In the genomic region with DNA sequence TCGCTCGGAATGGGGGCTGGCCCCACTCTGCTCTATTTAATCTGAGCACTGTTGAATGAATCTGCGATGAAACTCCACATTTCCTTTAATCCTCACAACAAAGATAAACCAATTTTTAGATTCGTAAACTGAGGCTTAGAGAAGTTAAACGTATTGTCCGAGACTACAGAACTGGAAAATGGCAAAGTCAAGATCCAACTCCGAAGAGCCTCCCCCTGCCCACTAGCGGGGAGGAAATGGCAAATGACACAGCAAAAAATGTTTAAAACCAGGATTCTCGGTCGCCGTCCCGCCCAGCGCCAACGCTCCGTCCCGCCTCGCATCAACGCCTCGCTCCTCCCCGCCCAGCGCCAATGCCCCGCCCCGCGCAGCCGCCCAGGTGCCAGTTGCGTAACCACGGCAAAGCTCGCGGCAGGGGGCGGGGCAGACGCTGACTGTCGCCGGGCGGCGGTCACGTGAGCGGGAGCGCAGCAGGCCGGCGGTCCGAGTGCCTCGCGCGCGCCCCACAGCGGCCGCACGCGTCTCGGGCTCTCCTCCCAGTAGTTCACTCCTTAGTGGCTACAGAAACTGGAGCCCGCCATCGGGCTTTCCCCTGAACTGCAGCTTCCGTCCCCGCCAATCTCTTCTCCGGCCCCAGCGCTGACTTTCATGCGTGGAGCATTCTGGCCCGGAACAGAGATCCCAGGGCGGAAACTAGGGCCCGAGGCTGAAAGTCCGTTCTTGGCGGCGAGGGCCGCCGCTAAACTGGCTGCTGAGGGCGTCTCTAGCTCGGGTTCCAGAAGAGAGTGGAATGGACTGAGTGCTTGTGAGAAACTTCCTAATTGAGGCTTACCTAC, we compare ENCODE assay signal across 8 cellular contexts. TPM values are rescaled to one million over a fixed set of nuclear protein-coding genes. Genes with fewer than 3 reads are reported as not detected.
A peak's percentile ranks its signal among the peaks of the same experiment; 100 is the strongest.
DNase-seq lines count a peak whose midpoint lies in the region; ATAC-seq and TF ChIP-seq lines count a peak whose summit lies in the region.

No MANE protein-coding gene starts in this region.

- no peaks in the 10 kb centered on the region for H4K20me1 ChIP-seq in smooth muscle cell (ENCODE audit: low read depth)

- no peaks in the 10 kb centered on the region for H3F3A ChIP-seq in smooth muscle cell (ENCODE audit: low read depth)

- no peaks in the 10 kb centered on the region for H3K27me3 ChIP-seq in breast epithelium
- no peaks in the 10 kb centered on the region for H3K27me3 ChIP-seq in smooth muscle cell (ENCODE audit: low read depth)

- 6% methylated on average over 49 of the region's 67 CpGs for WGBS in smooth muscle cell (ENCODE audit: low lambda C conversion rate)

- TF ChIP-seq POLR2A in breast epithelium (IDR thresholded peaks at IDR 0.05) = peak; percentile 43

- H3K4me1 ChIP-seq in breast epithelium (peaks cover 0 to 3% of the 10 kb centered on the region in 2 donors), smooth muscle cell (ENCODE audit: low read depth) (peaks cover 16% of the 10 kb centered on the region)

- DNase-seq in AG08396 (ENCODE audit: low spot score) = peak; percentile 98
- DNase-seq in NCI-H2196 (lab: John Stamatoyannopoulos, UW; ENCODE audit: unreplicated experiment) = peak; percentile 83
- peak; percentile 96 to 98 for DNase-seq in breast epithelium (ENCODE audit: low spot score in 2 of 2)
- DNase-seq in iPS-NIHi7 (ENCODE audit: extremely low spot score) = peak; percentile 91
- DNase-seq in smooth muscle cell (lab: John Stamatoyannopoulos, UW; ENCODE audit: unreplicated experiment) = peak; percentile 95

- H3K4me3 ChIP-seq in breast epithelium (peak overlapping the region; percentile 44 to 69 (median 62)), smooth muscle cell (peak overlapping the region; percentile 59)

- H3K27ac ChIP-seq in VCaP (peak overlapping the region; percentile 93), breast epithelium (peak overlapping the region; percentile 93 to 94), smooth muscle cell (ENCODE audit: low read depth) (peak overlapping the region; percentile 90)

- no peaks in the 10 kb centered on the region for H3K9me3 ChIP-seq in breast epithelium
- H3K9me3 ChIP-seq in smooth muscle cell (replicated peaks; ENCODE audit: low read depth) = no peaks in the 10 kb centered on the region

- H3K36me3 ChIP-seq in breast epithelium (no peaks in the 10 kb centered on the region), smooth muscle cell (ENCODE audit: low read depth) (no peaks in the 10 kb centered on the region)

- H2AFZ ChIP-seq in smooth muscle cell (ENCODE audit: low read depth) = peak overlapping the region; percentile 96

- H3K9ac ChIP-seq in smooth muscle cell (ENCODE audit: low read depth) = peak overlapping the region; percentile 82

- H3K79me2 ChIP-seq in smooth muscle cell (ENCODE audit: low read depth) = no peaks in the 10 kb centered on the region

- peak; percentile 92 for ATAC-seq in GM18873 (IDR thresholded peaks at IDR 0.05; ENCODE audit: low FRiP score, unreplicated experiment)
- ATAC-seq in HG03135 (IDR thresholded peaks at IDR 0.05; ENCODE audit: unreplicated experiment) = peak; percentile 92

- TF ChIP-seq CTCF in VCaP (conservative IDR thresholded peaks at IDR 0.05) (peak; percentile 98), breast epithelium (IDR thresholded peaks at IDR 0.05) (peak; percentile 69 to 93 (median 74)), smooth muscle cell (IDR thresholded peaks at IDR 0.05; ENCODE audit: borderline replicate concordance, insufficient read depth, poor library complexity, severe bottlenecking) (peak; percentile 65)

- H3K4me2 ChIP-seq in smooth muscle cell = peak overlapping the region; percentile 96

- intact Hi-C loops in breast epithelium (cut with DNase I; ENCODE audit: low total_unique reads) = loop anchor here (2.0 kb wide), 1 partner anchor 56 kb away; no protein-coding TSS in a partner anchor

RNA-seq across cellular contexts. Expression of a gene that starts 13.6 kb away (rescaled TPM):
- total RNA-seq in breast epithelium (10 to 100 TPM in 2 of 3 donors, 1 to 10 TPM in 1; 7.4 to 15.4 (median 10.8) TPM), smooth muscle cell (14.2 and 19.9 TPM in 2 replicates)
- 13.7 and 19.5 TPM in 2 replicates for polyA plus RNA-seq in smooth muscle cell

RNA-seq across cellular contexts. Expression of a gene that starts 17.9 kb away (rescaled TPM):
- 10 to 100 TPM in 2 of 3 donors, 1 to 10 TPM in 1; 9.0 to 13.4 (median 12.7) TPM for total RNA-seq in breast epithelium
- total RNA-seq in smooth muscle cell = 2.3 and 2.5 TPM in 2 replicates
- polyA plus RNA-seq in smooth muscle cell = 5.9 and 7.9 TPM in 2 replicates

RNA-seq across cellular contexts. Expression of a gene that starts 23.4 kb away (rescaled TPM):
- 10 to 100 TPM in 2 of 3 donors, 1 to 10 TPM in 1; 5.0 to 16.1 (median 11.1) TPM for total RNA-seq in breast epithelium
- 52.5 and 58.8 TPM in 2 replicates for total RNA-seq in smooth muscle cell
- polyA plus RNA-seq in smooth muscle cell = 105 and 127 TPM in 2 replicates

RNA-seq across cellular contexts. Expression of a gene that starts 23.7 kb away (rescaled TPM):
- total RNA-seq in breast epithelium = 100 to 1,000 TPM; 297 to 386 (median 351) TPM
- total RNA-seq in smooth muscle cell = 1,112 and 1,199 TPM in 2 replicates
- 2,097 and 2,100 TPM in 2 replicates for polyA plus RNA-seq in smooth muscle cell

RNA-seq across cellular contexts. Expression of a gene that starts 36.8 kb away (rescaled TPM):
- total RNA-seq in breast epithelium (10 to 100 TPM; 57.9 to 96.4 (median 59.7) TPM), smooth muscle cell (9.9 and 30.4 TPM in 2 replicates)
- 28.8 and 36.1 TPM in 2 replicates for polyA plus RNA-seq in smooth muscle cell

Comparison
In these comparisons a context has a peak if more than half of its experiments do, and no peak if none do; other contexts are left out.
1. Peak in every context shown above with its lines: DNase-seq, ATAC-seq, H3K4me3 ChIP-seq and H3K27ac ChIP-seq.